In the genomic region with DNA sequence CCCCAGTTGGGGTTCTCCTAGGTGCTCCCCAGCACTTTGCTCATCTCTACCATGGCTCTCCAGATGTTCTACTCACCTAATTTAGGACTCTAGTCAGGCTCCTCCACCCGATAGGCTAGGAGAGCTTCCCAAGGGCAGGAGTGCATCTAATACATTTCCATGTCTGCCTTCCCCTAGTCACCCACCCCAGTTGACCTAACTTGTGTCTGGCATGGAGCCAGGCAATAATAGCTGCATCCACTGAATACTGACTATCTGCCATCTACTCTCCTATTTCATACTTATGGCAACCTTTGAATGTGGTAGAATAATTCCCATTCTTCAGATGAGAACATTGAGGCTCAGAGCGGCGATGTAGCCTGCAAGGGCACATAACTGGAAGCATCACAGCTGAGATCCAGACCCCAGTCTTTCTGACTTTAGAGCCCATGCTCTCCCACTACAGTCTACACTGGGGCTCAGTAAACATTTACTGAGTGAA, we compare ENCODE assay signal across 1 cellular context.
TF ChIP-seq lines count a peak whose summit lies in the region.

No MANE protein-coding gene starts in this region.

TF ChIP-seq in SK-N-SH, 30 proteins besides CTCF, POLR2A, EP300 and RAD21 (continued from another document):
- no peak for TF ChIP-seq PBX3 (IDR thresholded peaks at IDR 0.05)
- TF ChIP-seq RXRA (IDR thresholded peaks at IDR 0.05; ENCODE audit: borderline replicate concordance, low read depth) = no peak
- no peak for TF ChIP-seq NRF1 (IDR thresholded peaks at IDR 0.05; ENCODE audit: low read depth, low read length)
- TF ChIP-seq, protein P1, sequence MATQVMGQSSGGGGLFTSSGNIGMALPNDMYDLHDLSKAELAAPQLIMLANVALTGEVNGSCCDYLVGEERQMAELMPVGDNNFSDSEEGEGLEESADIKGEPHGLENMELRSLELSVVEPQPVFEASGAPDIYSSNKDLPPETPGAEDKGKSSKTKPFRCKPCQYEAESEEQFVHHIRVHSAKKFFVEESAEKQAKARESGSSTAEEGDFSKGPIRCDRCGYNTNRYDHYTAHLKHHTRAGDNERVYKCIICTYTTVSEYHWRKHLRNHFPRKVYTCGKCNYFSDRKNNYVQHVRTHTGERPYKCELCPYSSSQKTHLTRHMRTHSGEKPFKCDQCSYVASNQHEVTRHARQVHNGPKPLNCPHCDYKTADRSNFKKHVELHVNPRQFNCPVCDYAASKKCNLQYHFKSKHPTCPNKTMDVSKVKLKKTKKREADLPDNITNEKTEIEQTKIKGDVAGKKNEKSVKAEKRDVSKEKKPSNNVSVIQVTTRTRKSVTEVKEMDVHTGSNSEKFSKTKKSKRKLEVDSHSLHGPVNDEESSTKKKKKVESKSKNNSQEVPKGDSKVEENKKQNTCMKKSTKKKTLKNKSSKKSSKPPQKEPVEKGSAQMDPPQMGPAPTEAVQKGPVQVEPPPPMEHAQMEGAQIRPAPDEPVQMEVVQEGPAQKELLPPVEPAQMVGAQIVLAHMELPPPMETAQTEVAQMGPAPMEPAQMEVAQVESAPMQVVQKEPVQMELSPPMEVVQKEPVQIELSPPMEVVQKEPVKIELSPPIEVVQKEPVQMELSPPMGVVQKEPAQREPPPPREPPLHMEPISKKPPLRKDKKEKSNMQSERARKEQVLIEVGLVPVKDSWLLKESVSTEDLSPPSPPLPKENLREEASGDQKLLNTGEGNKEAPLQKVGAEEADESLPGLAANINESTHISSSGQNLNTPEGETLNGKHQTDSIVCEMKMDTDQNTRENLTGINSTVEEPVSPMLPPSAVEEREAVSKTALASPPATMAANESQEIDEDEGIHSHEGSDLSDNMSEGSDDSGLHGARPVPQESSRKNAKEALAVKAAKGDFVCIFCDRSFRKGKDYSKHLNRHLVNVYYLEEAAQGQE (IDR thresholded peaks at IDR 0.05; ENCODE audit: low read depth, low read length) = no peak
- no peak for TF ChIP-seq MEF2A (IDR thresholded peaks at IDR 0.05; ENCODE audit: borderline replicate concordance, low read depth)
- no peak for TF ChIP-seq USF2 (IDR thresholded peaks at IDR 0.05; ENCODE audit: borderline replicate concordance, low read depth, low read length)
- no peak for TF ChIP-seq YY1 (IDR thresholded peaks at IDR 0.05; ENCODE audit: low read depth)
- TF ChIP-seq RCOR1 (IDR thresholded peaks at IDR 0.05; ENCODE audit: low read length) = no peak
- TF ChIP-seq GABPA (IDR thresholded peaks at IDR 0.05; ENCODE audit: low read depth) = no peak
- TF ChIP-seq FOXM1 (IDR thresholded peaks at IDR 0.05; ENCODE audit: low read depth) = no peak
- TF ChIP-seq NFIC (IDR thresholded peaks at IDR 0.05; ENCODE audit: borderline replicate concordance) = no peak
- no peak for TF ChIP-seq IRF3 (IDR thresholded peaks at IDR 0.05; ENCODE audit: low read depth, low read length)
- TF ChIP-seq ELF1 (IDR thresholded peaks at IDR 0.05) = no peak
- TF ChIP-seq TEAD4 (IDR thresholded peaks at IDR 0.05; ENCODE audit: borderline replicate concordance, insufficient read depth) = no peak
- no peak for TF ChIP-seq CHD2 (IDR thresholded peaks at IDR 0.05; ENCODE audit: low read length, partially characterized antibody)
- TF ChIP-seq RFX5 (IDR thresholded peaks at IDR 0.05; ENCODE audit: low read length) = no peak
- TF ChIP-seq SIN3A (IDR thresholded peaks at IDR 0.05; ENCODE audit: borderline replicate concordance, low read depth, low read length) = no peak
- TF ChIP-seq, protein P2, sequence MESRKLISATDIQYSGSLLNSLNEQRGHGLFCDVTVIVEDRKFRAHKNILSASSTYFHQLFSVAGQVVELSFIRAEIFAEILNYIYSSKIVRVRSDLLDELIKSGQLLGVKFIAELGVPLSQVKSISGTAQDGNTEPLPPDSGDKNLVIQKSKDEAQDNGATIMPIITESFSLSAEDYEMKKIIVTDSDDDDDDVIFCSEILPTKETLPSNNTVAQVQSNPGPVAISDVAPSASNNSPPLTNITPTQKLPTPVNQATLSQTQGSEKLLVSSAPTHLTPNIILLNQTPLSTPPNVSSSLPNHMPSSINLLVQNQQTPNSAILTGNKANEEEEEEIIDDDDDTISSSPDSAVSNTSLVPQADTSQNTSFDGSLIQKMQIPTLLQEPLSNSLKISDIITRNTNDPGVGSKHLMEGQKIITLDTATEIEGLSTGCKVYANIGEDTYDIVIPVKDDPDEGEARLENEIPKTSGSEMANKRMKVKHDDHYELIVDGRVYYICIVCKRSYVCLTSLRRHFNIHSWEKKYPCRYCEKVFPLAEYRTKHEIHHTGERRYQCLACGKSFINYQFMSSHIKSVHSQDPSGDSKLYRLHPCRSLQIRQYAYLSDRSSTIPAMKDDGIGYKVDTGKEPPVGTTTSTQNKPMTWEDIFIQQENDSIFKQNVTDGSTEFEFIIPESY (IDR thresholded peaks at IDR 0.05; ENCODE audit: borderline replicate concordance, low read depth) = no peak
- TF ChIP-seq JUND (IDR thresholded peaks at IDR 0.05) = no peak
